In genomic region chr4:127778102-127778501, GRCh38 we compare ENCODE assay signal across 29 cellular contexts. TPM values are rescaled to one million over a fixed set of nuclear protein-coding genes. Genes with fewer than 3 reads are reported as not detected.
DNase-seq lines count a peak whose midpoint lies in the region; ATAC-seq, FAIRE-seq and TF ChIP-seq lines count a peak whose summit lies in the region.
"Had no signal": no experiment of that assay in that cellular context is flagged by ENCODE, and none has a peak within 500 bp of the region (broad histone marks: within the 10 kb centered on the region; RNA-seq: fewer than 3 reads in every experiment).

No MANE protein-coding gene starts in this region.

- H3K79me2 ChIP-seq in HepG2 (ENCODE audit: insufficient read depth, low read length) = no peaks in the 10 kb centered on the region

- in situ Hi-C loops in HepG2 (cut with HindIII; ENCODE audit: extremely low pct_ligation_motif_present, low pct_unique_long_range_greater_than_20kb) = no loop called here

- TF ChIP-seq EP300 in HepG2 (IDR thresholded peaks at IDR 0.05; ENCODE audit: low read depth in 2 of 2, low read length in 2 of 2) (no peak), HepG2 (CRISPR knock-in tag; IDR thresholded peaks at IDR 0.05; ENCODE audit: borderline replicate concordance) (no peak)

- H3K27me3 ChIP-seq in HepG2 (ENCODE audit: control insufficient read depth in 1 of 2, insufficient read depth in 2 of 2, low read length in 2 of 2) (no peaks in the 10 kb centered on the region; a peak in 1 of 5 replicates), right lobe of liver (no peaks in the 10 kb centered on the region), small intestine (ENCODE audit: control insufficient read depth in 2 of 2, insufficient read depth in 2 of 2, low read length in 2 of 2) (peaks cover 0 to 5% of the 10 kb centered on the region in 2 donors)
- H3K27me3 ChIP-seq in CD8-positive, alpha-beta T cell (ENCODE audit: insufficient read depth, low read length) = peaks cover 25% of the 10 kb centered on the region
- H3K27me3 ChIP-seq: gastroesophageal sphincter, uterus had no signal

- H3K4me3 Mint-ChIP-seq in CD8-positive, alpha-beta T cell = no peak overlapping the region
- H3K4me3 Mint-ChIP-seq: activated T-cell treated with anti-CD3 and anti-CD28 coated beads, Interleukin-2, amount 50 U/mL, for 4 hours; mesothelial cell of epicardium; stimulated activated naive CD8-positive, alpha-beta T cell treated with anti-CD3 and anti-CD28 coated beads, Interleukin-15, amount 100 ng/mL, for 72 hours had no signal

- intact Hi-C loops in HepG2 (cut with micrococcal nuclease; ENCODE audit: unreplicated experiment) = loop anchor here (5.0 kb wide), 1 partner anchor 156 kb away; no protein-coding TSS in a partner anchor
- intact Hi-C loops in right lobe of liver (cut with DNase I) = no loop called here
- intact Hi-C loops in CD8-positive, alpha-beta T cell (cut with DNase I, micrococcal nuclease) = no loop called here

- no peak overlapping the region for H3K27ac ChIP-seq in HepG2 (ENCODE audit: extremely low read length, insufficient read depth, low read length)
- H3K27ac ChIP-seq in right lobe of liver = no peak overlapping the region
- H3K27ac ChIP-seq in small intestine (ENCODE audit: low read depth in 1 of 2, low read length in 1 of 2) = no peak overlapping the region
- H3K27ac ChIP-seq in CD8-positive, alpha-beta T cell (ENCODE audit: low read depth, low read length) = no peak overlapping the region
- H3K27ac ChIP-seq: gastroesophageal sphincter, HL-60, left ventricle myocardium inferior, uterus, VCaP had no signal

- 0% methylated on average over 2 of the region's 2 CpGs for WGBS in HepG2 (ENCODE audit: low lambda C conversion rate)
- 47% methylated on average over 2 of the region's 2 CpGs for WGBS in right lobe of liver (ENCODE audit: insufficient coverage, low coverage, low lambda C conversion rate, missing lambda C conversion rate)
- 9 to 34% (median 13%) methylated on average over 2 of the region's 2 CpGs for WGBS in small intestine, 3 donors

- ATAC-seq in HepG2 (peak; percentile 24), right lobe of liver (no peak)
- ATAC-seq in CD8-positive, alpha-beta T cell = no peak
- ATAC-seq: activated T-cell treated with anti-CD3 and anti-CD28 coated beads, Interleukin-2, amount 50 U/mL, for 4 hours; gastroesophageal sphincter; PC-3; SK-N-SH treated with all-trans-retinoic acid at 6 μM for 48 hours; stimulated activated naive CD8-positive, alpha-beta T cell treated with anti-CD3 and anti-CD28 coated beads, Interleukin-15, amount 100 ng/mL, for 72 hours had no signal

- H3K27me3 Mint-ChIP-seq in CD8-positive, alpha-beta T cell (ENCODE audit: low read depth) = peaks cover 64% of the 10 kb centered on the region

- no peak overlapping the region for H3K9ac ChIP-seq in HepG2 (ENCODE audit: insufficient read depth, low read depth, low read length)

- BruUV-seq in HepG2 (replicated peaks; lab: Mats Ljungman, UMichigan) = no TSS peak

- H3K36me3 Mint-ChIP-seq in CD8-positive, alpha-beta T cell = no peaks in the 10 kb centered on the region
- H3K36me3 Mint-ChIP-seq: mesothelial cell of epicardium had no signal

- no peak overlapping the region for H3K27ac Mint-ChIP-seq in CD8-positive, alpha-beta T cell
- H3K27ac Mint-ChIP-seq: mesothelial cell of epicardium; naive B cell; stimulated activated naive CD8-positive, alpha-beta T cell treated with anti-CD3 and anti-CD28 coated beads, Interleukin-15, amount 100 ng/mL, for 72 hours had no signal

- H2AFZ ChIP-seq in HepG2 (ENCODE audit: low read length) = peak overlapping the region; percentile 84

- FAIRE-seq in HepG2 (lab: Jason Lieb, UNC) (peak; percentile 74), small intestine (lab: Jason Lieb, UNC) (no peak)

- H4K20me1 ChIP-seq in HepG2 (ENCODE audit: insufficient read depth, low read length) = no peaks in the 10 kb centered on the region

- TF ChIP-seq POLR2A in HepG2 (IDR thresholded peaks at IDR 0.05; ENCODE audit: insufficient read depth in 1 of 2, low read depth in 2 of 2, low read length in 2 of 2) = no peak
- no peak for TF ChIP-seq POLR2A in right lobe of liver (IDR thresholded peaks at IDR 0.05)

- H3K9me3 Mint-ChIP-seq in CD8-positive, alpha-beta T cell = no peaks in the 10 kb centered on the region
- H3K9me3 Mint-ChIP-seq: activated T-cell treated with anti-CD3 and anti-CD28 coated beads, Interleukin-2, amount 50 U/mL, for 4 hours; mesothelial cell of epicardium had no signal

- no peak for TF ChIP-seq CTCF in HepG2 (CRISPR knock-in tag; IDR thresholded peaks at IDR 0.05)
- no peak for TF ChIP-seq CTCF in right lobe of liver (IDR thresholded peaks at IDR 0.05)
- no peak for TF ChIP-seq CTCF in CD8-positive, alpha-beta T cell (IDR thresholded peaks at IDR 0.05)

- H3K36me3 ChIP-seq in HepG2 (replicated peaks in 1 of 2; ENCODE audit: control insufficient read depth in 1 of 2, insufficient read depth in 2 of 2, low read length in 2 of 2) (no peaks in the 10 kb centered on the region), right lobe of liver (no peaks in the 10 kb centered on the region), small intestine (ENCODE audit: control insufficient read depth in 2 of 2, insufficient read depth in 2 of 2, low read length in 2 of 2) (no peaks in the 10 kb centered on the region)
- H3K36me3 ChIP-seq in CD8-positive, alpha-beta T cell (ENCODE audit: insufficient read depth, low read length) = no peaks in the 10 kb centered on the region
- H3K36me3 ChIP-seq: gastroesophageal sphincter, left ventricle myocardium inferior, uterus had no signal

- DNase-seq in HepG2 (ENCODE audit: low spot score) = peak; percentile 71
- no peak for DNase-seq in right lobe of liver
- peak; percentile 65 for DNase-seq in NCI-H1105 (lab: John Stamatoyannopoulos, UW)
- peak; percentile 5 for DNase-seq in SW480 (ENCODE audit: low spot score)
- peak; percentile 5 for DNase-seq in small intestine
- no peak for DNase-seq in NCI-H510A treated with DMSO at 0.1 percent for 48 hours (lab: John Stamatoyannopoulos, UW)
- DNase-seq in effector CD8-positive, alpha-beta T cell (lab: John Stamatoyannopoulos, UW) = no peak
- DNase-seq in CD8-positive, alpha-beta T cell = no peak
- DNase-seq: activated CD4-positive, alpha-beta T cell treated with anti-CD3 and anti-CD28 coated beads, Interleukin-2, amount 50 U/mL, for 1 hour; activated naive CD4-positive, alpha-beta T cell; activated T-cell treated with anti-CD3 and anti-CD28 coated beads, Interleukin-2, amount 50 U/mL, for 4 hours; C1 segment of cervical spinal cord; DMS79 treated with DMSO at 0.1 percent for 48 hours; GF-D8; left ventricle myocardium inferior; naive B cell; PC-3; stimulated activated naive CD8-positive, alpha-beta T cell treated with anti-CD3 and anti-CD28 coated beads, Interleukin-15, amount 100 ng/mL, for 72 hours; T-helper 2 cell; uterus had no signal

- H3K4me1 Mint-ChIP-seq in CD8-positive, alpha-beta T cell (ENCODE audit: low read depth) = peaks cover 13% of the 10 kb centered on the region

- no peak for TF ChIP-seq RAD21 in HepG2 (CRISPR knock-in tag; IDR thresholded peaks at IDR 0.05)

- CTCF ChIA-PET in HepG2 (lab: Yijun Ruan, JAX; ENCODE audit: low intra/inter-chr PET ratio, low total read pairs) = no interaction called here
- CTCF ChIA-PET in CD8-positive, alpha-beta T cell (lab: Charles Lee) = no interaction called here

- peak overlapping the region; percentile 58 for H3K4me2 ChIP-seq in HepG2 (ENCODE audit: low read depth, low read length)

- no peaks in the 10 kb centered on the region for H3K9me3 ChIP-seq in HepG2 (ENCODE audit: low read length)
- no peaks in the 10 kb centered on the region for H3K9me3 ChIP-seq in right lobe of liver
- no peaks in the 10 kb centered on the region for H3K9me3 ChIP-seq in small intestine (ENCODE audit: control insufficient read depth, low read depth)
- no peaks in the 10 kb centered on the region for H3K9me3 ChIP-seq in CD8-positive, alpha-beta T cell (ENCODE audit: low read length)
- H3K9me3 ChIP-seq: gastroesophageal sphincter, left ventricle myocardium inferior, uterus had no signal

- POLR2A ChIA-PET in HepG2 (lab: Yijun Ruan, JAX) = no interaction called here
- POLR2A ChIA-PET in CD8-positive, alpha-beta T cell (lab: Charles Lee) = no interaction called here

- H3K4me1 ChIP-seq in HepG2 (ENCODE audit: insufficient read depth, low read length) = peaks cover 21% of the 10 kb centered on the region
- no peaks in the 10 kb centered on the region for H3K4me1 ChIP-seq in right lobe of liver
- no peaks in the 10 kb centered on the region for H3K4me1 ChIP-seq in small intestine (ENCODE audit: control insufficient read depth in 2 of 2, insufficient read depth in 1 of 2, low read depth in 1 of 2, low read length in 1 of 2)
- peaks cover 14% of the 10 kb centered on the region for H3K4me1 ChIP-seq in CD8-positive, alpha-beta T cell (ENCODE audit: insufficient read depth, low read length)
- H3K4me1 ChIP-seq: uterus had no signal

- H3K4me3 ChIP-seq in HepG2 (replicated peaks in 1 of 3; ENCODE audit: insufficient read depth in 1 of 3, low read depth in 2 of 3, low read length in 3 of 3) (peak overlapping the region; percentile 18 to 41 (median 21); a peak in 3 of 6 replicates), right lobe of liver (no peak overlapping the region), small intestine (ENCODE audit: low read depth in 1 of 2, low read length in 2 of 2) (no peak overlapping the region)
- no peak overlapping the region for H3K4me3 ChIP-seq in CD8-positive, alpha-beta T cell (ENCODE audit: low read depth, low read length)
- H3K4me3 ChIP-seq: gastroesophageal sphincter, left ventricle myocardium inferior, skin epidermis, uterus had no signal

RNA-seq across cellular contexts. Expression of gene HSPA4L, which starts 4.0 kb away (rescaled TPM):
- total RNA-seq in HepG2 (2016; rRNA removed; fragmentation: Illumina TruSeq; extraction: Trizol) = 31.5 and 61.8 TPM in 2 replicates
- 3.1 and 3.3 TPM in 2 replicates for total RNA-seq in HepG2 (2016; cell fraction: cytosol; rRNA removed; fragmentation: Illumina TruSeq; extraction: Trizol; ENCODE audit: low read depth)
- total RNA-seq in HepG2 (2016; cell fraction: insoluble cytoplasmic fraction; rRNA removed; fragmentation: Illumina TruSeq; extraction: Trizol) = 32.3 and 61.1 TPM in 2 replicates
- 4.9 and 5.9 TPM in 2 replicates for total RNA-seq in HepG2 (2016; cell fraction: membrane; rRNA removed; fragmentation: Illumina TruSeq; extraction: Trizol)
- 22.8 and 25.9 TPM in 2 replicates for total RNA-seq in HepG2 (2016; cell fraction: nucleus; rRNA removed; fragmentation: Illumina TruSeq; extraction: Trizol)
- 2.7 and 3.7 TPM in 2 replicates for polyA plus RNA-seq in HepG2 (2011; rRNA removed)
- polyA plus RNA-seq in HepG2 (2011; cell fraction: cytosol; rRNA removed) = 1.6 and 1.7 TPM in 2 replicates
- polyA plus RNA-seq in HepG2 (2011; cell fraction: nucleus; rRNA removed) = 2.0 TPM in 2 replicates
- polyA plus RNA-seq in HepG2 (2012) = 6.5 and 7.1 TPM in 2 replicates
- 0.41 and 0.43 TPM in 2 replicates for polyA plus RNA-seq in HepG2 (2016; cell fraction: cytosol; fragmentation: Illumina TruSeq; extraction: Trizol; ENCODE audit: low read depth)
- polyA plus RNA-seq in HepG2 (2016; cell fraction: insoluble cytoplasmic fraction; fragmentation: Illumina TruSeq; extraction: Trizol; ENCODE audit: low read depth) = 28.3 TPM in 2 replicates
- polyA plus RNA-seq in HepG2 (2016; cell fraction: membrane; fragmentation: Illumina TruSeq; extraction: Trizol; ENCODE audit: low read depth) = 1.1 and 1.3 TPM in 2 replicates
- polyA plus RNA-seq in HepG2 (2016; cell fraction: nucleus; fragmentation: Illumina TruSeq; extraction: Trizol; ENCODE audit: insufficient read depth, low read depth) = 14.1 and 14.9 TPM in 2 replicates
- polyA minus RNA-seq in HepG2 (2011; rRNA and poly(A)+ RNA removed; ENCODE audit: low replicate concordance) = 14.3 and 32.5 TPM in 2 replicates
- polyA minus RNA-seq in HepG2 (2011; cell fraction: cytosol; rRNA and poly(A)+ RNA removed) = 5.0 and 8.7 TPM in 2 replicates
- 12.1 and 12.4 TPM in 2 replicates for polyA minus RNA-seq in HepG2 (2011; cell fraction: nucleus; rRNA and poly(A)+ RNA removed)
- 10 to 100 TPM in 4 of 6 experiments, 1 to 10 TPM in 2; 1.8 to 14.9 (median 13.0) TPM for total RNA-seq in right lobe of liver
- polyA plus RNA-seq in small intestine = 1 to 10 TPM in 2 of 3 donors, under 1 TPM in 1; 0.54 to 1.6 (median 1.3) TPM
- total RNA-seq in CD8-positive, alpha-beta T cell = not detected

RNA-seq across cellular contexts. Expression of gene SLC25A31, which starts 47.9 kb away (rescaled TPM):
- total RNA-seq in HepG2 (2016; rRNA removed; fragmentation: Illumina TruSeq; extraction: Trizol) (0.04 TPM in 1 of 2 replicates, not detected in the other), right lobe of liver (not detected)
- total RNA-seq in HepG2 (2016; cell fraction: cytosol; rRNA removed; fragmentation: Illumina TruSeq; extraction: Trizol; ENCODE audit: low read depth) = not detected in 2 replicates
- not detected in 2 replicates for total RNA-seq in HepG2 (2016; cell fraction: insoluble cytoplasmic fraction; rRNA removed; fragmentation: Illumina TruSeq; extraction: Trizol)
- not detected in 2 replicates for total RNA-seq in HepG2 (2016; cell fraction: membrane; rRNA removed; fragmentation: Illumina TruSeq; extraction: Trizol)
- total RNA-seq in HepG2 (2016; cell fraction: nucleus; rRNA removed; fragmentation: Illumina TruSeq; extraction: Trizol) = not detected in 2 replicates
- polyA plus RNA-seq in HepG2 (2011; rRNA removed) (not detected in 2 replicates), small intestine (not detected)
- not detected in 2 replicates for polyA plus RNA-seq in HepG2 (2011; cell fraction: cytosol; rRNA removed)
- polyA plus RNA-seq in HepG2 (2011; cell fraction: nucleus; rRNA removed) = not detected in 2 replicates
- polyA plus RNA-seq in HepG2 (2012) = not detected in 2 replicates
- polyA plus RNA-seq in HepG2 (2016; cell fraction: cytosol; fragmentation: Illumina TruSeq; extraction: Trizol; ENCODE audit: low read depth) = not detected in 2 replicates
- polyA plus RNA-seq in HepG2 (2016; cell fraction: insoluble cytoplasmic fraction; fragmentation: Illumina TruSeq; extraction: Trizol; ENCODE audit: low read depth) = not detected in 2 replicates
- polyA plus RNA-seq in HepG2 (2016; cell fraction: membrane; fragmentation: Illumina TruSeq; extraction: Trizol; ENCODE audit: low read depth) = not detected in 2 replicates
- not detected in 2 replicates for polyA plus RNA-seq in HepG2 (2016; cell fraction: nucleus; fragmentation: Illumina TruSeq; extraction: Trizol; ENCODE audit: insufficient read depth, low read depth)
- not detected in 2 replicates for polyA minus RNA-seq in HepG2 (2011; rRNA and poly(A)+ RNA removed; ENCODE audit: low replicate concordance)
- polyA minus RNA-seq in HepG2 (2011; cell fraction: cytosol; rRNA and poly(A)+ RNA removed) = not detected in 2 replicates
- polyA minus RNA-seq in HepG2 (2011; cell fraction: nucleus; rRNA and poly(A)+ RNA removed) = not detected in 2 replicates
- total RNA-seq in CD8-positive, alpha-beta T cell = not detected
- total RNA-seq: activated T-cell treated with anti-CD3 and anti-CD28 coated beads, Interleukin-2, amount 50 U/mL, for 4 hours; dermis microvascular lymphatic vessel endothelial cell; gastroesophageal sphincter; left ventricle myocardium inferior; mesothelial cell of epicardium; omental fat pad; PC-3 had no signal
- polyA plus RNA-seq: AG04450 had no signal

Comparison
In these comparisons a context has a peak if more than half of its experiments do, and no peak if none do; other contexts are left out.
1. DNase-seq: peak in HepG2 (single experiment), NCI-H1105 (single experiment), SW480 (single experiment) and small intestine (single experiment); none in right lobe of liver (0 of 3), NCI-H510A treated with DMSO at 0.1 percent for 48 hours (single experiment), effector CD8-positive, alpha-beta T cell (single experiment) and CD8-positive, alpha-beta T cell (0 of 7).
2. H3K4me3 ChIP-seq: peak in HepG2 (3 of 3); none in right lobe of liver (0 of 3), small intestine (0 of 2) and CD8-positive, alpha-beta T cell (single experiment).